29 cellular contexts compared by ENCODE assay signal in genomic region chrX:9681011-9681410, GRCh38.
"Had no signal": no experiment of that assay in that cellular context is flagged by ENCODE, and none has a peak within 500 bp of the region (broad histone marks: within the 10 kb centered on the region; RNA-seq: fewer than 3 reads in every experiment).

No MANE protein-coding gene starts in this region.

- H3K4me3 ChIP-seq: body of pancreas, heart left ventricle had no signal

- H3K4me1 ChIP-seq: body of pancreas had no signal

- H3K27me3 Mint-ChIP-seq: activated B cell treated with CpG ODN at 0.5 μM for 24 hours; activated CD8-positive, alpha-beta T cell treated with anti-CD3 and anti-CD28 coated beads for 36 hours; activated naive CD8-positive, alpha-beta T cell; activated T-helper 17 cell treated with anti-CD3 and anti-CD28 coated beads, Interleukin-2, amount 50 U/mL, for 72 hours; effector memory CD8-positive, alpha-beta T cell; T-helper 17 cell had no signal

- H3K9me3 ChIP-seq: body of pancreas, heart left ventricle had no signal

- H3K36me3 ChIP-seq: WERI-Rb-1 had no signal

- H3K27ac ChIP-seq: body of pancreas, heart left ventricle, WERI-Rb-1 had no signal

- ATAC-seq: activated CD4-positive, CD25-positive, alpha-beta regulatory T cell treated with anti-CD3 and anti-CD28 coated beads, Interleukin-2, amount 50 U/mL, for 24 hours; activated CD8-positive, alpha-beta T cell treated with anti-CD3 and anti-CD28 coated beads for 36 hours; activated T-cell treated with anti-CD3 and anti-CD28 coated beads, Interleukin-2, amount 50 U/mL, for 4 hours; activated T-helper 17 cell treated with anti-CD3 and anti-CD28 coated beads, Interleukin-2, amount 50 U/mL, for 72 hours; body of pancreas; effector memory CD8-positive, alpha-beta T cell; heart left ventricle; T-helper 17 cell had no signal

- H3K4me3 Mint-ChIP-seq: activated B cell treated with CpG ODN at 0.5 μM for 24 hours; activated CD8-positive, alpha-beta T cell treated with anti-CD3 and anti-CD28 coated beads for 36 hours; activated naive CD8-positive, alpha-beta T cell; activated T-cell treated with anti-CD3 and anti-CD28 coated beads, Interleukin-2, amount 50 U/mL, for 4 hours; activated T-helper 17 cell treated with anti-CD3 and anti-CD28 coated beads, Interleukin-2, amount 50 U/mL, for 72 hours; effector memory CD8-positive, alpha-beta T cell; T-helper 17 cell; T-helper 2 cell treated with Interferon-gamma antibody and Interleukin-4, amounts not matched to agents 5 μg/mL and 100 μg/mL, for 36 hours had no signal

- DNase-seq: activated B cell treated with CpG ODN at 0.5 μM for 24 hours; activated CD4-positive, alpha-beta T cell treated with anti-CD3 and anti-CD28 coated beads for 48 hours; activated CD4-positive, alpha-beta T cell treated with anti-CD3 and anti-CD28 coated beads, Interleukin-2, amount 50 U/mL, for 1 hour; activated CD4-positive, alpha-beta T cell treated with anti-CD3 and anti-CD28 coated beads, Interleukin-2, amount 50 U/mL, for 48 hours; activated CD8-positive, alpha-beta memory T cell treated with anti-CD3 and anti-CD28 coated beads for 24 hours; activated CD8-positive, alpha-beta T cell treated with anti-CD3 and anti-CD28 coated beads for 36 hours; activated effector memory CD4-positive, alpha-beta T cell treated with Interleukin-2 at 50 U/mL for 16 hours; activated gamma-delta T cell treated with Interleukin-2 at 50 U/mL for 16 hours; activated naive CD4-positive, alpha-beta T cell treated with anti-CD3 and anti-CD28 coated beads, Interleukin-2, amount 50 U/mL, for 16 hours; activated naive CD4-positive, alpha-beta T cell treated with Interleukin-2 at 50 U/mL for 16 hours; activated T-cell treated with anti-CD3 and anti-CD28 coated beads, Interleukin-2, amount 50 U/mL, for 4 hours; amniotic stem cell; anterior cingulate cortex; body of pancreas; caudate nucleus; cortex of kidney; dermis blood vessel endothelial cell; effector CD4-positive, alpha-beta T cell; effector memory CD8-positive, alpha-beta T cell; glutamatergic neuron; heart left ventricle; T-helper 1 cell; T-helper 17 cell; T1000; WERI-Rb-1 had no signal

- H3K27me3 ChIP-seq: body of pancreas, heart left ventricle had no signal

- H3K27ac Mint-ChIP-seq: activated B cell treated with CpG ODN at 0.5 μM for 24 hours; activated CD8-positive, alpha-beta T cell treated with anti-CD3 and anti-CD28 coated beads for 36 hours; activated naive CD8-positive, alpha-beta T cell; activated T-helper 17 cell treated with anti-CD3 and anti-CD28 coated beads, Interleukin-2, amount 50 U/mL, for 72 hours; effector memory CD8-positive, alpha-beta T cell; T-helper 17 cell had no signal

- H3K9me3 Mint-ChIP-seq: activated T-cell treated with anti-CD3 and anti-CD28 coated beads, Interleukin-2, amount 50 U/mL, for 4 hours; activated T-helper 17 cell treated with anti-CD3 and anti-CD28 coated beads, Interleukin-2, amount 50 U/mL, for 72 hours; effector memory CD8-positive, alpha-beta T cell had no signal
